In the genomic region with DNA sequence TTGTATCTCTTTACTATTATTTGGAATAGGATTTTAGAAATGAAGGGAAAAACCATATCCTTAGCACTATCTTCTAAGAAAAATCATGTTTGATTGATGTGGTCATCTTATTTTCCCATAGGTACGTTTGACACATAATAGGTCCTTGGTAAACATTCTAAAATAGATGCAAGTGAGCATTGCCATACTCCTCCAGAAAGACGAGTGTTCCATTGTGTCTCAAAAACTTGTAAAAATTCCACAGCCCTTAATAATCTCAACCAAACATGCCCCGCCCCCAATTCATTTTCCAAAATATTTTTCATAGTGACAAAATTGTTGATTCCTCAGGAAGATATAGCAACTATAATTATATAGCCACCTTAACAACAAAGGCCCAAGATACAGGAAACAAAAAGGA, we compare ENCODE assay signal across 29 cellular contexts.
"Had no signal": no experiment of that assay in that cellular context is flagged by ENCODE, and none has a peak within 500 bp of the region (broad histone marks: within the 10 kb centered on the region; RNA-seq: fewer than 3 reads in every experiment).

No MANE protein-coding gene starts in this region.

- H3K27ac Mint-ChIP-seq: activated CD4-positive, alpha-beta memory T cell treated with anti-CD3 and anti-CD28 coated beads for 36 hours; activated CD4-positive, alpha-beta T cell treated with anti-CD3 and anti-CD28 coated beads for 36 hours; activated CD4-positive, alpha-beta T cell treated with anti-CD3 and anti-CD28 coated beads, Interleukin-2, amount 10 ng/mL, durations not matched to agents 24 days and 14 days; activated CD8-positive, alpha-beta memory T cell treated with anti-CD3 and anti-CD28 coated beads, Interleukin-2, amount 10 ng/mL, durations not matched to agents 7 days and 5 days; activated CD8-positive, alpha-beta T cell treated with anti-CD3 and anti-CD28 coated beads, Interleukin-2, amount 10 ng/mL, durations not matched to agents 7 days and 5 days; activated naive CD8-positive, alpha-beta T cell; activated T-helper 17 cell treated with anti-CD3 and anti-CD28 coated beads, Interleukin-2, amount 50 U/mL, for 72 hours had no signal

- H3K36me3 ChIP-seq: adrenal gland, colonic mucosa had no signal

- H3K4me1 ChIP-seq: body of pancreas, colonic mucosa, esophagus squamous epithelium had no signal

- H2AFZ ChIP-seq: hepatocyte had no signal

- H3K79me2 ChIP-seq: hepatocyte had no signal

- H3K4me3 ChIP-seq: adrenal gland, body of pancreas, colonic mucosa, esophagus squamous epithelium, gastroesophageal sphincter, heart right ventricle, hepatocyte had no signal

- ATAC-seq: activated CD4-positive, alpha-beta T cell treated with anti-CD3 and anti-CD28 coated beads for 36 hours; activated CD8-positive, alpha-beta memory T cell treated with anti-CD3 and anti-CD28 coated beads, Interleukin-2, amount 10 ng/mL, durations not matched to agents 7 days and 5 days; activated CD8-positive, alpha-beta T cell treated with anti-CD3 and anti-CD28 coated beads, Interleukin-2, amount 10 ng/mL, durations not matched to agents 7 days and 5 days; body of pancreas; gastroesophageal sphincter; heart right ventricle had no signal

- H3K9me3 ChIP-seq: adrenal gland, body of pancreas, colonic mucosa, esophagus squamous epithelium, gastroesophageal sphincter, heart right ventricle had no signal

- DNase-seq: activated CD4-positive, alpha-beta memory T cell treated with anti-CD3 and anti-CD28 coated beads for 36 hours; activated CD4-positive, alpha-beta T cell treated with anti-CD3 and anti-CD28 coated beads for 36 hours; activated CD4-positive, alpha-beta T cell treated with anti-CD3 and anti-CD28 coated beads, Interleukin-2, amount 10 ng/mL, durations not matched to agents 24 days and 14 days; activated CD4-positive, CD25-positive, alpha-beta regulatory T cell; activated CD4-positive, CD25-positive, alpha-beta regulatory T cell treated with anti-CD3 and anti-CD28 coated beads, Interleukin-2, amount 50 U/mL, for 72 hours; activated CD8-positive, alpha-beta memory T cell treated with anti-CD3 and anti-CD28 coated beads, Interleukin-2, amount 10 ng/mL, durations not matched to agents 7 days and 5 days; activated CD8-positive, alpha-beta memory T cell treated with anti-CD3 and anti-CD28 coated beads, Interleukin-2, amount 50 U/mL, for 4 hours; activated CD8-positive, alpha-beta T cell treated with anti-CD3 and anti-CD28 coated beads, Interleukin-2, amount 10 ng/mL, durations not matched to agents 7 days and 5 days; activated effector memory CD4-positive, alpha-beta T cell treated with Interleukin-2 at 50 U/mL for 16 hours; activated gamma-delta T cell treated with Interleukin-2 at 50 U/mL for 16 hours; activated naive CD4-positive, alpha-beta T cell treated with anti-CD3 and anti-CD28 coated beads, Interleukin-2, amount 50 U/mL, for 16 hours; activated naive CD4-positive, alpha-beta T cell treated with Interleukin-2 at 50 U/mL for 16 hours; activated T-cell treated with anti-CD3 and anti-CD28 coated beads, Interleukin-2, amount 50 U/mL, for 24 hours; amygdala; aorta; body of pancreas; caudate nucleus; colonic mucosa; effector CD8-positive, alpha-beta T cell; esophagus squamous epithelium; foreskin melanocyte; heart right ventricle; T-helper 2 cell had no signal

- H3K27ac ChIP-seq: adrenal gland, body of pancreas, colonic mucosa, epithelial cell of prostate, esophagus squamous epithelium, gastroesophageal sphincter, heart right ventricle, hepatocyte had no signal

- H3K4me2 ChIP-seq: hepatocyte had no signal

- H3K4me3 Mint-ChIP-seq: activated CD4-positive, alpha-beta memory T cell treated with anti-CD3 and anti-CD28 coated beads for 36 hours; activated CD4-positive, alpha-beta T cell treated with anti-CD3 and anti-CD28 coated beads for 36 hours; activated CD4-positive, alpha-beta T cell treated with anti-CD3 and anti-CD28 coated beads, Interleukin-2, amount 10 ng/mL, durations not matched to agents 24 days and 14 days; activated CD8-positive, alpha-beta memory T cell treated with anti-CD3 and anti-CD28 coated beads, Interleukin-2, amount 10 ng/mL, durations not matched to agents 7 days and 5 days; activated CD8-positive, alpha-beta T cell treated with anti-CD3 and anti-CD28 coated beads, Interleukin-2, amount 10 ng/mL, durations not matched to agents 7 days and 5 days; activated naive CD8-positive, alpha-beta T cell; activated T-cell treated with anti-CD3 and anti-CD28 coated beads, Interleukin-2, amount 50 U/mL, for 24 hours; activated T-helper 17 cell treated with anti-CD3 and anti-CD28 coated beads, Interleukin-2, amount 50 U/mL, for 72 hours had no signal

- H3K4me1 Mint-ChIP-seq: activated CD4-positive, alpha-beta T cell treated with anti-CD3 and anti-CD28 coated beads for 36 hours; activated CD4-positive, alpha-beta T cell treated with anti-CD3 and anti-CD28 coated beads, Interleukin-2, amount 10 ng/mL, durations not matched to agents 24 days and 14 days; activated T-helper 17 cell treated with anti-CD3 and anti-CD28 coated beads, Interleukin-2, amount 50 U/mL, for 72 hours had no signal

- H3K9me3 Mint-ChIP-seq: activated CD4-positive, alpha-beta memory T cell treated with anti-CD3 and anti-CD28 coated beads for 36 hours; activated CD4-positive, alpha-beta T cell treated with anti-CD3 and anti-CD28 coated beads, Interleukin-2, amount 10 ng/mL, durations not matched to agents 24 days and 14 days; activated T-cell treated with anti-CD3 and anti-CD28 coated beads, Interleukin-2, amount 50 U/mL, for 24 hours; activated T-helper 17 cell treated with anti-CD3 and anti-CD28 coated beads, Interleukin-2, amount 50 U/mL, for 72 hours had no signal

- H3K27me3 Mint-ChIP-seq: activated CD4-positive, alpha-beta memory T cell treated with anti-CD3 and anti-CD28 coated beads for 36 hours; activated CD4-positive, alpha-beta T cell treated with anti-CD3 and anti-CD28 coated beads for 36 hours; activated CD4-positive, alpha-beta T cell treated with anti-CD3 and anti-CD28 coated beads, Interleukin-2, amount 10 ng/mL, durations not matched to agents 24 days and 14 days; activated CD8-positive, alpha-beta memory T cell treated with anti-CD3 and anti-CD28 coated beads, Interleukin-2, amount 10 ng/mL, durations not matched to agents 7 days and 5 days; activated naive CD8-positive, alpha-beta T cell; activated T-cell treated with anti-CD3 and anti-CD28 coated beads, Interleukin-2, amount 50 U/mL, for 24 hours; activated T-helper 17 cell treated with anti-CD3 and anti-CD28 coated beads, Interleukin-2, amount 50 U/mL, for 72 hours had no signal

- H3K27me3 ChIP-seq: adrenal gland, body of pancreas, colonic mucosa, esophagus squamous epithelium, gastroesophageal sphincter, heart right ventricle, hepatocyte had no signal
